ENCODE assay signal across 21 cellular contexts in the genomic region with DNA sequence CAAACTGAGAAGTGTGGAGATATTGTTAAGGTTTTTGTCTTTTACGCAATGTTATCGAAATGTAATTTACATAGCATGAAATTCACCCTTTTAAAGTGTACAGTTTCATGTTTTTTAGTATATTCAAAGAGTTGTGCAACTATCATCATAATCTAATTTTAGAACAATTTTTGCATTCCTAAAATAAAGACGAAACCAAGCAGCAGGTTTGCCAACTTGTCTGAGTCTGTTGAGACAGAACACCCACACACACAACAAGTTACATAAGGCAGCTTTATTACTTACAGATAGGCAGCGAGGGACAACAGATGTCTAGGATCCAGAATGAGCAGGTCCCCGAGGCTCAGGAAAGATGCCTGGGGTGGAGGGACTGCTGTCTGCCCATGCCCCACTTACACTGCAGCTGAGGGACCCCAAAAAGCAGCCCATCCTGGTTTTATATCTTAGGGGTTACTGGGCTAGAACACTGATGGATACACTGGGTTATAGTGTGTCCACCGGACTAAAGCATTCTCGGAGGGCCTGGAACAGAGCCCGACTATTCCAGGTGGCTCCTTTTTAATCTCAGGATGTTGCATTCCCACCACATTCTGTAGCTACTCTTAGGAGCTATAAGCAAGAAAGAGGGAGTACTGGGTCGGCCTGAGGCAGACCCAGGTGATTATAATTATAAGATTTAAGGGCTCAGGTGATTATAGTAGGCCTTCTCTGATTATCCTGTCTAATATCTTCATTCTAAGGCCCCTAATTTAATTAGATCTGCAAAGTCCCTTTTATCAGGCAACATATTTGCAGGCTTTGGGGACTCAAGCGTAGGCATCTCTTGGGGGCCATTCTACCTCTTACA.
A peak's percentile ranks its signal among the peaks of the same experiment; 100 is the strongest.
DNase-seq lines count a peak whose midpoint lies in the region; ATAC-seq, FAIRE-seq and TF ChIP-seq lines count a peak whose summit lies in the region.
"Had no signal": no experiment of that assay in that cellular context is flagged by ENCODE, and none has a peak within 500 bp of the region (broad histone marks: within the 10 kb centered on the region; RNA-seq: fewer than 3 reads in every experiment).

No MANE protein-coding gene starts in this region.

- H3K36me3 ChIP-seq in kidney (ENCODE audit: control insufficient read depth in 1 of 2, insufficient read depth in 2 of 2, low read length in 2 of 2) = no peaks in the 10 kb centered on the region
- H3K36me3 ChIP-seq: upper lobe of left lung had no signal

- intact Hi-C loops in kidney (cut with DNase I) = no loop called here

- H3K9ac ChIP-seq in kidney (ENCODE audit: low read length in 2 of 2) = no peak overlapping the region

- peak; percentile 62 for ATAC-seq in GM18867 (IDR thresholded peaks at IDR 0.05; ENCODE audit: unreplicated experiment)
- no peak for ATAC-seq in GM21576 (IDR thresholded peaks at IDR 0.05; ENCODE audit: unreplicated experiment)
- ATAC-seq: body of pancreas; natural killer cell treated with Interleukin-12 subunit alpha and Interleukin-12 subunit beta and Interleukin-15 and Interleukin-18, amount 100 ng/mL, for 72 hours had no signal

- no peak for FAIRE-seq in kidney (lab: Jason Lieb, UNC)
- FAIRE-seq: endometrium, G401.6, GM18507 had no signal

- H3K9me3 ChIP-seq in kidney (ENCODE audit: control insufficient read depth in 1 of 2, low read length in 2 of 2) = no peaks in the 10 kb centered on the region
- H3K9me3 ChIP-seq: body of pancreas, upper lobe of left lung had no signal

- H3K4me3 ChIP-seq in foreskin fibroblast (ENCODE audit: low read depth in 1 of 2, low read length in 2 of 2) = no peak overlapping the region
- no peak overlapping the region for H3K4me3 ChIP-seq in kidney (ENCODE audit: low read length in 2 of 2)
- H3K4me3 ChIP-seq: body of pancreas, upper lobe of left lung had no signal

- peak; percentile 63 for DNase-seq in AG09319 (ENCODE audit: extremely low read depth, low read depth)
- peak; percentile 42 for DNase-seq in amniotic epithelial cell (ENCODE audit: low read depth)
- peak; percentile 37 to 80 for DNase-seq in foreskin fibroblast
- DNase-seq in kidney = no peak
- DNase-seq in NCI-H446 treated with DMSO at 0.1 percent for 48 hours (lab: John Stamatoyannopoulos, UW) = no peak
- DNase-seq in KG1 (lab: John Stamatoyannopoulos, UW) = no peak
- DNase-seq: activated gamma-delta T cell; H7; hypothalamus; KBM-7; NCI-H2029; stimulated activated CD4-positive, alpha-beta T cell treated with anti-CD3 and anti-CD28 coated beads, Interleukin-2, amount 100 ng/mL, for 48 hours; upper lobe of left lung had no signal

- H3K4me1 ChIP-seq in kidney (ENCODE audit: control insufficient read depth in 1 of 2, insufficient read depth in 1 of 2, low read depth in 1 of 2, low read length in 2 of 2) = no peaks in the 10 kb centered on the region
- H3K4me1 ChIP-seq: body of pancreas, upper lobe of left lung had no signal

- no peak overlapping the region for H3K27ac ChIP-seq in kidney (ENCODE audit: low read depth in 2 of 2, low read length in 2 of 2)
- H3K27ac ChIP-seq: body of pancreas, upper lobe of left lung, VCaP had no signal

- TF ChIP-seq CTCF in AG09319 (IDR thresholded peaks at IDR 0.05; ENCODE audit: low read depth, low read length) (no peak), foreskin fibroblast (IDR thresholded peaks at IDR 0.05; ENCODE audit: low read depth, low read length) (no peak), kidney (IDR thresholded peaks at IDR 0.05; ENCODE audit: borderline replicate concordance, extremely low read depth, insufficient read depth) (no peak)

Comparison
In these comparisons a context has a peak if more than half of its experiments do, and no peak if none do; other contexts are left out.
1. DNase-seq: peak in AG09319 (single experiment), amniotic epithelial cell (single experiment) and foreskin fibroblast (2 of 2); none in kidney (single experiment), NCI-H446 treated with DMSO at 0.1 percent for 48 hours (single experiment) and KG1 (single experiment).